Comparison of ENCODE assay signal across 13 cellular contexts in genomic region chr3:73602171-73602570, GRCh38. TPM values are rescaled to one million over a fixed set of nuclear protein-coding genes. Genes with fewer than 3 reads are reported as not detected.
DNase-seq lines count a peak whose midpoint lies in the region; ATAC-seq and TF ChIP-seq lines count a peak whose summit lies in the region.
"Had no signal": no experiment of that assay in that cellular context is flagged by ENCODE, and none has a peak within 500 bp of the region (broad histone marks: within the 10 kb centered on the region; RNA-seq: fewer than 3 reads in every experiment).

No MANE protein-coding gene starts in this region.

- TF ChIP-seq CTCF in omental fat pad (IDR thresholded peaks at IDR 0.05): no peak

- no peak overlapping the region for H3K4me3 Mint-ChIP-seq in T-helper 17 cell

- H3K27ac Mint-ChIP-seq in T-helper 17 cell: no peak overlapping the region

- no peaks in the 10 kb centered on the region for H3K27me3 Mint-ChIP-seq in T-helper 17 cell

- intact Hi-C loops in Right ventricle myocardium superior (cut with DNase I): no loop called here
- intact Hi-C loops in cardiac septum (cut with DNase I): no loop called here

- H3K9me3 ChIP-seq in T-helper 17 cell (ENCODE audit: control insufficient read depth, low read length, poor library complexity, severe bottlenecking): no peaks in the 10 kb centered on the region

- DNase-seq in Right ventricle myocardium superior (peak; percentile 51), cardiac septum (ENCODE audit: low spot score) (no peak), epidermal melanocyte (ENCODE audit: insufficient read length, low spot score) (peak; percentile 58), kidney tubule cell (ENCODE audit: low spot score) (peak; percentile 76), omental fat pad (ENCODE audit: low spot score) (no peak), T-helper 17 cell (no peak)
- DNase-seq: NCI-H1417, NCI-H526 treated with DMSO at 0.1 percent for 48 hours, SHP77 treated with DMSO at 0.1 percent for 48 hours had no signal

- no peaks in the 10 kb centered on the region for H3K4me1 Mint-ChIP-seq in T-helper 17 cell

- H3K36me3 Mint-ChIP-seq in T-helper 17 cell (ENCODE audit: low read depth): no peaks in the 10 kb centered on the region

- ATAC-seq in Right ventricle myocardium superior (ENCODE audit: poor library complexity) (peak; percentile 37), omental fat pad (ENCODE audit: low FRiP score) (no peak), T-helper 17 cell (no peak), GM21576 (IDR thresholded peaks at IDR 0.05; ENCODE audit: unreplicated experiment) (no peak), HG03135 (IDR thresholded peaks at IDR 0.05; ENCODE audit: unreplicated experiment) (no peak)
- ATAC-seq: GM12878 had no signal

RNA-seq across cellular contexts. Expression of gene PDZRN3, which starts 22.6 kb away (rescaled TPM):
- total RNA-seq in Right ventricle myocardium superior (130 TPM), cardiac septum (66.0 TPM), omental fat pad (10 to 100 TPM; 22.8 to 47.4 (median 37.5) TPM), T-helper 17 cell (not detected)
- total RNA-seq: A172 had no signal

Comparison
In these comparisons a context has a peak if more than half of its experiments do, and no peak if none do; other contexts are left out.
1. DNase-seq: peak in Right ventricle myocardium superior (single experiment), epidermal melanocyte (single experiment) and kidney tubule cell (single experiment); none in cardiac septum (single experiment), omental fat pad (single experiment) and T-helper 17 cell (0 of 3).
2. RNA of gene PDZRN3, which starts 22.6 kb away (total RNA-seq): 130 TPM in Right ventricle myocardium superior (single experiment), 66.0 TPM in cardiac septum (single experiment) and 22.8 to 47.4 TPM in omental fat pad; not detected in T-helper 17 cell; every median in the first group is over 10 times any median in the second.